In the genomic region with DNA sequence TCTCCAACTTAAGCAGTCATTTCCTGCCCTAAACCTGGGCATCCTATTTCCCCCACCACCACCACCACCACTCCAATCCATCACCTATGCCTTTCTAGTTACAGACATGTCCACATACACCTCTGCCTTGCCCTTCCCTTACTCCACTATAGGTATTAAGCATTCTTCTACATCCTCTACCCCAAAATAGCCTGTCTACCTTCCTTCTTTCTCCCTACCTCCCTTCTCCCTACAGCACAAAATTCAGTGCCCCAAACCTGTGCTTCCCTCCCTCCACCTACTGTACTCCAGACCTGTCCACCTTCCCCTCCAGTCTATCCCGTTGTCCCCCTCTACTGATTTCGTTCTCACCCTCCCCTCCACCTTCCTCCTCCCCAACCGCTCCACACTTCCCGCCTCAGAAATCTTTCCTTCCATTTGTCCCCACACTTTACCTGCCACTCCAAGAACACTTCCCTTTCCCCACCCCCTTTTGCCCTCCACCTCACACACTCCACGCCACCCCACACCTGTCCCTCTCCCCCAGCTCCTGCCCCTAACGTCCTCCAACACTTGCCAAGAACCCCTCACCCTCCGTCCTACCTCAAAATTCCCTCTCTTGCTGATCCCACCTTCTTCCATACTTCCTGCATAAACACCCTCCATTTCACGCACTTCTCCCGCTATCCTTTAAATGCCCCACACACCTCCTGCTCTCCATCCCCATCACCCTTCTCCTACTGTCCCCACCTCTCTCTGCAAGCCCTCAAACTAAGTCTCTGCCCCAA, we compare ENCODE assay signal across 9 cellular contexts. TPM values are rescaled to one million over a fixed set of nuclear protein-coding genes. Genes with fewer than 3 reads are reported as not detected.
DNase-seq lines count a peak whose midpoint lies in the region; ATAC-seq and TF ChIP-seq lines count a peak whose summit lies in the region.
"Had no signal": no experiment of that assay in that cellular context is flagged by ENCODE, and none has a peak within 500 bp of the region (broad histone marks: within the 10 kb centered on the region; RNA-seq: fewer than 3 reads in every experiment).

No MANE protein-coding gene starts in this region.

- H3K4me3 ChIP-seq in Peyer's patch: peak overlapping the region; percentile 75 to 99 (median 82)
- H3K4me3 ChIP-seq in gastrocnemius medialis: peak overlapping the region in 3 of 4 donors; percentile 64 to 82 (median 67)

- H3K36me3 ChIP-seq in Peyer's patch (no peaks in the 10 kb centered on the region), gastrocnemius medialis (no peaks in the 10 kb centered on the region)

- H3K4me1 ChIP-seq in Peyer's patch (peaks cover 0 to 26% (median 1%) of the 10 kb centered on the region in 4 donors), gastrocnemius medialis (no peaks in the 10 kb centered on the region)

- peak overlapping the region; percentile 82 for H3K4me3 Mint-ChIP-seq in T-helper 1 cell treated with Interleukin-12 subunit alpha and Interleukin-12 subunit beta and Interleukin-4 antibody, amounts not matched to agents 30 μg/mL and 1 μg/mL, for 36 hours
- peak overlapping the region; percentile 68 for H3K4me3 Mint-ChIP-seq in glutamatergic neuron (ENCODE audit: unreplicated experiment)

- no peaks in the 10 kb centered on the region for H3K9me3 Mint-ChIP-seq in T-helper 1 cell treated with Interleukin-12 subunit alpha and Interleukin-12 subunit beta and Interleukin-4 antibody, amounts not matched to agents 30 μg/mL and 1 μg/mL, for 36 hours
- peaks cover 6% of the 10 kb centered on the region for H3K9me3 Mint-ChIP-seq in glutamatergic neuron (ENCODE audit: unreplicated experiment)

- ATAC-seq in gastrocnemius medialis: no peak
- no peak for ATAC-seq in left colon
- ATAC-seq in GM19324 (IDR thresholded peaks at IDR 0.05; ENCODE audit: low FRiP score, unreplicated experiment): no peak

- in situ Hi-C loops in gastrocnemius medialis (cut with MboI; ENCODE audit: low sequenced_read_pairs in 4 of 4): no loop called here

- H3K27me3 ChIP-seq in Peyer's patch (no peaks in the 10 kb centered on the region), gastrocnemius medialis (no peaks in the 10 kb centered on the region)

- no peaks in the 10 kb centered on the region for H3K9me3 ChIP-seq in Peyer's patch
- no peaks in the 10 kb centered on the region for H3K9me3 ChIP-seq in gastrocnemius medialis

- no peak for TF ChIP-seq POLR2A in Peyer's patch (IDR thresholded peaks at IDR 0.05)
- no peak for TF ChIP-seq POLR2A in gastrocnemius medialis (IDR thresholded peaks at IDR 0.05)

- H3K27ac ChIP-seq in Peyer's patch (peak overlapping the region in 1 of 4 donors; percentile 93), gastrocnemius medialis (no peak overlapping the region)

- intact Hi-C loops in gastrocnemius medialis (cut with DNase I; ENCODE audit: low total_unique reads): loop anchor here (5.0 to 10.0 kb wide), 2 partner anchors 85 to 658 kb away; no protein-coding TSS in a partner anchor
- intact Hi-C loops in left colon (cut with DNase I, micrococcal nuclease): no loop called here

- peak overlapping the region; percentile 66 for H3K27ac Mint-ChIP-seq in T-helper 1 cell treated with Interleukin-12 subunit alpha and Interleukin-12 subunit beta and Interleukin-4 antibody, amounts not matched to agents 30 μg/mL and 1 μg/mL, for 36 hours
- H3K27ac Mint-ChIP-seq in glutamatergic neuron (ENCODE audit: unreplicated experiment): peak overlapping the region; percentile 25

- H3K27me3 Mint-ChIP-seq in T-helper 1 cell treated with Interleukin-12 subunit alpha and Interleukin-12 subunit beta and Interleukin-4 antibody, amounts not matched to agents 30 μg/mL and 1 μg/mL, for 36 hours (ENCODE audit: low read depth): peaks cover 24% of the 10 kb centered on the region
- H3K27me3 Mint-ChIP-seq in glutamatergic neuron (ENCODE audit: unreplicated experiment): peaks cover 4% of the 10 kb centered on the region

- H3K36me3 Mint-ChIP-seq in T-helper 1 cell treated with Interleukin-12 subunit alpha and Interleukin-12 subunit beta and Interleukin-4 antibody, amounts not matched to agents 30 μg/mL and 1 μg/mL, for 36 hours (ENCODE audit: low read depth): no peaks in the 10 kb centered on the region
- H3K36me3 Mint-ChIP-seq in glutamatergic neuron (ENCODE audit: unreplicated experiment): no peaks in the 10 kb centered on the region

- DNase-seq in T-helper 1 cell (no peak), Peyer's patch (no peak), glutamatergic neuron (no peak), gastrocnemius medialis (no peak), left colon (no peak), NCI-H1417 (lab: John Stamatoyannopoulos, UW) (no peak)
- DNase-seq: ACHN had no signal

- peaks cover 17% of the 10 kb centered on the region for H3K4me1 Mint-ChIP-seq in T-helper 1 cell treated with Interleukin-12 subunit alpha and Interleukin-12 subunit beta and Interleukin-4 antibody, amounts not matched to agents 30 μg/mL and 1 μg/mL, for 36 hours (ENCODE audit: low read depth)
- peaks cover 38% of the 10 kb centered on the region for H3K4me1 Mint-ChIP-seq in glutamatergic neuron (ENCODE audit: low read depth, unreplicated experiment)

- TF ChIP-seq CTCF in Peyer's patch (IDR thresholded peaks at IDR 0.05) (no peak), glutamatergic neuron (IDR thresholded peaks at IDR 0.05; ENCODE audit: partially characterized antibody, unreplicated experiment) (no peak), gastrocnemius medialis (IDR thresholded peaks at IDR 0.05 in 4 of 5, conservative IDR thresholded peaks at IDR 0.05 in 1 of 5) (no peak)

RNA-seq across cellular contexts. Expression of a gene that starts 1.5 kb away (rescaled TPM):
- total RNA-seq in Peyer's patch (10 to 100 TPM; 20.8 to 49.9 (median 37.4) TPM), glutamatergic neuron (ENCODE audit: unreplicated experiment) (111 TPM), gastrocnemius medialis (10 to 100 TPM in 2 of 4 donors, 1 to 10 TPM in 2; 5.0 to 25.0 (median 13.2) TPM), left colon (10 to 100 TPM; 46.5 to 47.2 TPM)
